ENCODE assay signal across 1 cellular context in genomic region chr4:89111833-89112563, GRCh38.
TF ChIP-seq lines count a peak whose summit lies in the region.

No MANE protein-coding gene starts in this region.

TF ChIP-seq in HepG2, 621 proteins besides CTCF, POLR2A, EP300 and RAD21 (continued from another document and continues in another):
- no peak for TF ChIP-seq ZNF256 (CRISPR knock-in tag; conservative IDR thresholded peaks at IDR 0.05)
- 0 out of 2 replicates have a peak, but pooled peaks have one; percentile 64 for TF ChIP-seq ZBTB49 (CRISPR knock-in tag; IDR thresholded peaks at IDR 0.05; ENCODE audit: borderline replicate concordance)
- no peak for TF ChIP-seq ZNF607 (CRISPR knock-in tag; IDR thresholded peaks at IDR 0.05; ENCODE audit: borderline replicate concordance)
- no peak for TF ChIP-seq ZNF549 (CRISPR knock-in tag; IDR thresholded peaks at IDR 0.05)
- TF ChIP-seq FOXP1 (IDR thresholded peaks at IDR 0.05): 0 out of 2 replicates have a peak, but pooled peaks have one; percentile 18
- peak; percentile 78 for TF ChIP-seq FOXP1 (CRISPR knock-in tag; IDR thresholded peaks at IDR 0.05)
- TF ChIP-seq GLI4 (CRISPR knock-in tag; IDR thresholded peaks at IDR 0.05; ENCODE audit: borderline replicate concordance): no peak
- peak; percentile 83; the same call in 1 of the 2 replicates for TF ChIP-seq NFKBIZ (CRISPR knock-in tag; IDR thresholded peaks at IDR 0.05)
- peak; percentile 91 for TF ChIP-seq NCOR1 (IDR thresholded peaks at IDR 0.05; ENCODE audit: borderline replicate concordance, low read length)
- TF ChIP-seq ZNF235 (CRISPR knock-in tag; IDR thresholded peaks at IDR 0.05; ENCODE audit: borderline replicate concordance): no peak
- TF ChIP-seq TARDBP (CRISPR knock-in tag; IDR thresholded peaks at IDR 0.05): no peak; the same call in 1 of the 2 replicates
- no peak; the same call in 1 of the 2 replicates for TF ChIP-seq GFI1 (CRISPR knock-in tag; IDR thresholded peaks at IDR 0.05; ENCODE audit: borderline replicate concordance)
- TF ChIP-seq RCOR2 (CRISPR knock-in tag; IDR thresholded peaks at IDR 0.05): 0 out of 2 replicates have a peak, but pooled peaks have one; percentile 41
- peak; percentile 96 for TF ChIP-seq GATAD2A (CRISPR knock-in tag; IDR thresholded peaks at IDR 0.05)
- 0 out of 2 replicates have a peak, but pooled peaks have one; percentile 5 for TF ChIP-seq ZNF672 (CRISPR knock-in tag; IDR thresholded peaks at IDR 0.05)
- no peak for TF ChIP-seq ZNF883 (CRISPR knock-in tag; IDR thresholded peaks at IDR 0.05; ENCODE audit: not compliant biosample characterization)
- no peak for TF ChIP-seq PAF1 (CRISPR knock-in tag; IDR thresholded peaks at IDR 0.05)
- no peak for TF ChIP-seq ZFP90 (CRISPR knock-in tag; IDR thresholded peaks at IDR 0.05; ENCODE audit: borderline replicate concordance)
- no peak for TF ChIP-seq MATR3 (CRISPR knock-in tag; IDR thresholded peaks at IDR 0.05)
- no peak for TF ChIP-seq ZNF101 (CRISPR knock-in tag; IDR thresholded peaks at IDR 0.05; ENCODE audit: borderline replicate concordance, low read depth)
- peak; percentile 59; the same call in 1 of the 2 replicates for TF ChIP-seq ZBTB21 (CRISPR knock-in tag; IDR thresholded peaks at IDR 0.05)
- 0 out of 2 replicates have a peak, but pooled peaks have one; percentile 16 for TF ChIP-seq HOXA7 (CRISPR knock-in tag; IDR thresholded peaks at IDR 0.05)
- no peak for TF ChIP-seq SAFB2 (CRISPR knock-in tag; IDR thresholded peaks at IDR 0.05; ENCODE audit: borderline replicate concordance, low read depth)
- TF ChIP-seq PRDM4 (CRISPR knock-in tag; IDR thresholded peaks at IDR 0.05; ENCODE audit: borderline replicate concordance): no peak
- TF ChIP-seq SNAPC2 (CRISPR knock-in tag; IDR thresholded peaks at IDR 0.05): no peak
- TF ChIP-seq RNF219 (CRISPR knock-in tag; IDR thresholded peaks at IDR 0.05): no peak
- TF ChIP-seq HOMEZ (CRISPR knock-in tag; IDR thresholded peaks at IDR 0.05; ENCODE audit: low read depth): peak; percentile 67; the same call in 1 of the 2 replicates
- TF ChIP-seq HCFC1 (IDR thresholded peaks at IDR 0.05; ENCODE audit: low read depth, low read length): no peak
- no peak for TF ChIP-seq ZNF580 (CRISPR knock-in tag; IDR thresholded peaks at IDR 0.05; ENCODE audit: borderline replicate concordance, low read depth)
- no peak for TF ChIP-seq ZMYM2 (CRISPR knock-in tag; IDR thresholded peaks at IDR 0.05)
- TF ChIP-seq RERE (CRISPR knock-in tag; IDR thresholded peaks at IDR 0.05; ENCODE audit: low read depth): peak; percentile 80
- TF ChIP-seq GPN1 (CRISPR knock-in tag; IDR thresholded peaks at IDR 0.05; ENCODE audit: borderline replicate concordance): no peak
- no peak for TF ChIP-seq MXD1 (CRISPR knock-in tag; IDR thresholded peaks at IDR 0.05)
- TF ChIP-seq ZNF670 (CRISPR knock-in tag; IDR thresholded peaks at IDR 0.05; ENCODE audit: borderline replicate concordance): no peak
- TF ChIP-seq NFAT5 (CRISPR knock-in tag; IDR thresholded peaks at IDR 0.05): no peak
- no peak for TF ChIP-seq ZNF33A (CRISPR knock-in tag; IDR thresholded peaks at IDR 0.05; ENCODE audit: borderline replicate concordance)
- TF ChIP-seq ZC3H13 (CRISPR knock-in tag; IDR thresholded peaks at IDR 0.05): 0 out of 2 replicates have a peak, but pooled peaks have one; percentile 64
- TF ChIP-seq ZNF768 (CRISPR knock-in tag; IDR thresholded peaks at IDR 0.05): no peak
- TF ChIP-seq ZNF569 (CRISPR knock-in tag; IDR thresholded peaks at IDR 0.05; ENCODE audit: borderline replicate concordance): no peak
- no peak for TF ChIP-seq ZNF530 (CRISPR knock-in tag; IDR thresholded peaks at IDR 0.05; ENCODE audit: low read depth)
- no peak for TF ChIP-seq E2F5 (CRISPR knock-in tag; conservative IDR thresholded peaks at IDR 0.05)
